8 cellular contexts compared by ENCODE assay signal in genomic region chr7:101542527-101543241, GRCh38.
DNase-seq lines count a peak whose midpoint lies in the region; ATAC-seq and TF ChIP-seq lines count a peak whose summit lies in the region.

No MANE protein-coding gene starts in this region.

- no peak for TF ChIP-seq POLR2A in lower leg skin (IDR thresholded peaks at IDR 0.05)

- ATAC-seq in GM18909 (IDR thresholded peaks at IDR 0.05; ENCODE audit: poor library complexity, unreplicated experiment) (no peak), GM21367 (IDR thresholded peaks at IDR 0.05; ENCODE audit: unreplicated experiment) (no peak)

- TF ChIP-seq CTCF in GM12875 (IDR thresholded peaks at IDR 0.05; ENCODE audit: borderline replicate concordance, insufficient read depth, low read depth, low read length), result peak; percentile 89
- TF ChIP-seq CTCF in lower leg skin (IDR thresholded peaks at IDR 0.05), result peak in 1 of 3 donors; percentile 79

- WGBS in lower leg skin, 2 donors, result 36 to 37% methylated on average over 9 to 16 of the region's 16 CpGs

- DNase-seq in NCI-H1694 treated with DMSO at 0.1 percent for 48 hours (lab: John Stamatoyannopoulos, UW) (peak; percentile 21), lower leg skin (ENCODE audit: low spot score in 2 of 2) (peak; percentile 63 to 93)
- peak; percentile 52 for DNase-seq in activated CD4-positive, alpha-beta T cell treated with anti-CD3 and anti-CD28 coated beads for 1 hour
- DNase-seq in central memory CD4-positive, alpha-beta T cell, result peak; percentile 46
- DNase-seq in stimulated activated CD8-positive, alpha-beta memory T cell treated with anti-CD3 and anti-CD28 coated beads, Interleukin-12 subunit alpha, Interleukin-12 subunit beta, amount 100 ng/mL, for 24 hours (ENCODE audit: extremely low read depth), result peak; percentile 31

- intact Hi-C loops in lower leg skin (cut with DNase I; ENCODE audit: low total_unique reads), result loop anchor here (2.0 kb wide), 1 partner anchor 730 kb away; no protein-coding TSS in a partner anchor

- H3K4me3 ChIP-seq in GM12875 (ENCODE audit: low read depth, low read length) (no peak overlapping the region), lower leg skin (ENCODE audit: low read depth, poor library complexity, severe bottlenecking) (no peak overlapping the region)

Comparison
In these comparisons a context has a peak if more than half of its experiments do, and no peak if none do; other contexts are left out.
1. DNase-seq: peak in every context shown above with its lines; median percentile 78 in lower leg skin; 52 in activated CD4-positive, alpha-beta T cell treated with anti-CD3 and anti-CD28 coated beads for 1 hour; 46 in central memory CD4-positive, alpha-beta T cell; 31 in stimulated activated CD8-positive, alpha-beta memory T cell treated with anti-CD3 and anti-CD28 coated beads, Interleukin-12 subunit alpha, Interleukin-12 subunit beta, amount 100 ng/mL, for 24 hours; 21 in NCI-H1694 treated with DMSO at 0.1 percent for 48 hours.